In genomic region chrX:48520455-48520854, GRCh38 we compare ENCODE assay signal across 1 cellular context.
TF ChIP-seq lines count a peak whose summit lies in the region.

No MANE protein-coding gene starts in this region.

TF ChIP-seq in GM12878, 131 proteins besides CTCF, POLR2A, EP300 and RAD21:
- no peak for TF ChIP-seq NR2C1 (IDR thresholded peaks at IDR 0.05)
- TF ChIP-seq PBX3 (IDR thresholded peaks at IDR 0.05; ENCODE audit: insufficient replicate concordance, low read depth, low read length): peak; percentile 17
- TF ChIP-seq YBX1 (IDR thresholded peaks at IDR 0.05): no peak
- TF ChIP-seq RUNX3 (IDR thresholded peaks at IDR 0.05; ENCODE audit: low read length): peak; percentile 38; the same call in 1 of the 2 replicates
- TF ChIP-seq ZBED1 (IDR thresholded peaks at IDR 0.05; ENCODE audit: borderline replicate concordance): no peak
- TF ChIP-seq PKNOX1 (IDR thresholded peaks at IDR 0.05): peak; percentile 74
